Comparison of ENCODE assay signal across 14 cellular contexts in the genomic region with DNA sequence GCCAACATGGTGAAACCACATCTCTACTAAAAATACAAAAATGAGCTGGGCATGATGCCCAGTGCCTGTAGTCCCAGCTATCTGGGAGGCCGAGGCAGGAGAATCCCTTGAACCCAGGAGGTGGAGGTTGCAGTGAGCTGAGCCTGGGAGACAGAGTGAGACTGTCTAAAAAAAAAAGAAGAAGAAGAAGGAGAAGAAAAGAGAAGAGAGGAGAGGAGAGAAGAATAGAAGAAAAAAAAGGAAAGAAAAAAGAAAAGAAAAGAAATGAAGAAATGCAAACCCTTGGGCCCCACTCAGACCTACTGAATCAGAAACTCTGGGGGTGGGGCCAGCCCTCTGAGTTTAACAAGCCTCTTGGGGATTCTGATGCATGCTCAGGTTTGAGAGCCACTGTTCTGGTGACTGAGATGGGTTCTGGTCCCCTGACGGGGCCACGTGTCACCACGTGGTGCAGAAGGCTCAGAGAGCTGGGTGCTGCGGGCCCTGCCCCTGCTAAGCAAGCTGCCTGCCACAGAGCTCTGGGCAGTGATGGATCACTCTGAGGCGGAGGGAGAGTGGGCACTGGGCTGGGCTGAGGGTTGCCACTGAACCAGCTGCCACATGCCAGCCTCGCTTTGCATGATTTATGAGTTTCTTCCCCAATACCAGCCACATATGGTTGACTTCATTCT. TPM values are rescaled to one million over a fixed set of nuclear protein-coding genes. Genes with fewer than 3 reads are reported as not detected.
DNase-seq lines count a peak whose midpoint lies in the region; ATAC-seq and TF ChIP-seq lines count a peak whose summit lies in the region.
"Had no signal": no experiment of that assay in that cellular context is flagged by ENCODE, and none has a peak within 500 bp of the region (broad histone marks: within the 10 kb centered on the region; RNA-seq: fewer than 3 reads in every experiment).

No MANE protein-coding gene starts in this region.

- H3K9me3 Mint-ChIP-seq in activated naive CD4-positive, alpha-beta T cell treated with anti-CD3 and anti-CD28 coated beads for 36 hours = no peaks in the 10 kb centered on the region
- H3K9me3 Mint-ChIP-seq in endothelial cell (ENCODE audit: unreplicated experiment) = no peaks in the 10 kb centered on the region
- H3K9me3 Mint-ChIP-seq: T-helper 1 cell treated with Interleukin-12 subunit alpha and Interleukin-12 subunit beta and Interleukin-4 antibody, amounts not matched to agents 30 μg/mL and 1 μg/mL, for 36 hours had no signal

- no peaks in the 10 kb centered on the region for H3K36me3 ChIP-seq in osteoblast (ENCODE audit: insufficient read depth, low read length)
- no peaks in the 10 kb centered on the region for H3K36me3 ChIP-seq in tibial artery

- ATAC-seq in GM18909 (IDR thresholded peaks at IDR 0.05; ENCODE audit: poor library complexity, unreplicated experiment) = peak; percentile 56
- ATAC-seq in GM18867 (IDR thresholded peaks at IDR 0.05; ENCODE audit: unreplicated experiment) = no peak

- H3K4me1 ChIP-seq in osteoblast (ENCODE audit: insufficient read depth, low read length) (peaks cover 7% of the 10 kb centered on the region), tibial artery (peaks cover 0 to 23% (median 10%) of the 10 kb centered on the region in 4 donors)

- CTCF ChIA-PET in activated naive CD4-positive, alpha-beta T cell treated with anti-CD3 and anti-CD28 coated beads for 36 hours (lab: Charles Lee) = no interaction called here

- no peaks in the 10 kb centered on the region for H4K20me1 ChIP-seq in osteoblast (ENCODE audit: insufficient read depth, low read length)

- no peak overlapping the region for H3K27ac Mint-ChIP-seq in activated naive CD4-positive, alpha-beta T cell treated with anti-CD3 and anti-CD28 coated beads for 36 hours
- H3K27ac Mint-ChIP-seq in endothelial cell (ENCODE audit: unreplicated experiment) = no peak overlapping the region
- H3K27ac Mint-ChIP-seq: T-helper 1 cell treated with Interleukin-12 subunit alpha and Interleukin-12 subunit beta and Interleukin-4 antibody, amounts not matched to agents 30 μg/mL and 1 μg/mL, for 36 hours had no signal

- H3K4me2 ChIP-seq in osteoblast (ENCODE audit: insufficient read depth, low read length) = no peak overlapping the region

- no peak overlapping the region for H3K4me3 Mint-ChIP-seq in activated naive CD4-positive, alpha-beta T cell treated with anti-CD3 and anti-CD28 coated beads for 36 hours
- no peak overlapping the region for H3K4me3 Mint-ChIP-seq in endothelial cell (ENCODE audit: unreplicated experiment)
- H3K4me3 Mint-ChIP-seq: T-helper 1 cell treated with Interleukin-12 subunit alpha and Interleukin-12 subunit beta and Interleukin-4 antibody, amounts not matched to agents 30 μg/mL and 1 μg/mL, for 36 hours had no signal

- peaks cover 18% of the 10 kb centered on the region for H3K4me1 Mint-ChIP-seq in activated naive CD4-positive, alpha-beta T cell treated with anti-CD3 and anti-CD28 coated beads for 36 hours (ENCODE audit: low read depth)
- no peaks in the 10 kb centered on the region for H3K4me1 Mint-ChIP-seq in endothelial cell (ENCODE audit: unreplicated experiment)

- TF ChIP-seq CTCF in osteoblast (IDR thresholded peaks at IDR 0.05; ENCODE audit: extremely low read depth, low read depth, low read length) = no peak
- TF ChIP-seq CTCF in endothelial cell (IDR thresholded peaks at IDR 0.05; ENCODE audit: unreplicated experiment) = no peak
- TF ChIP-seq CTCF in tibial artery (IDR thresholded peaks at IDR 0.05) = no peak

- H3K79me2 ChIP-seq in osteoblast (ENCODE audit: insufficient read depth, low read length) = no peaks in the 10 kb centered on the region

- no peaks in the 10 kb centered on the region for H3K9me3 ChIP-seq in osteoblast (ENCODE audit: low read depth, low read length)
- no peaks in the 10 kb centered on the region for H3K9me3 ChIP-seq in tibial artery

- H3K27ac ChIP-seq in osteoblast (ENCODE audit: low read depth, low read length) (no peak overlapping the region), tibial artery (no peak overlapping the region)
- H3K27ac ChIP-seq: RWPE1 had no signal

- no peak overlapping the region for H3K4me3 ChIP-seq in osteoblast (ENCODE audit: insufficient read depth, low read length)
- H3K4me3 ChIP-seq in tibial artery = no peak overlapping the region

- H3K36me3 Mint-ChIP-seq in activated naive CD4-positive, alpha-beta T cell treated with anti-CD3 and anti-CD28 coated beads for 36 hours (ENCODE audit: low read depth) = no peaks in the 10 kb centered on the region
- H3K36me3 Mint-ChIP-seq in endothelial cell (ENCODE audit: low read depth, unreplicated experiment) = no peaks in the 10 kb centered on the region

- intact Hi-C loops in activated naive CD4-positive, alpha-beta T cell treated with anti-CD3 and anti-CD28 coated beads for 36 hours (cut with micrococcal nuclease) = no loop called here
- intact Hi-C loops in tibial artery (cut with DNase I; ENCODE audit: low total_unique reads) = loop anchor here (5.0 kb wide), 1 partner anchor 118 kb away; no protein-coding TSS in a partner anchor

- peak; percentile 35 for DNase-seq in activated naive CD4-positive, alpha-beta T cell treated with anti-CD3 and anti-CD28 coated beads for 36 hours
- no peak for DNase-seq in activated naive CD4-positive, alpha-beta T cell (lab: John Stamatoyannopoulos, UW)
- peak; percentile 1 for DNase-seq in NCI-H1417 treated with DMSO at 0.1 percent for 48 hours (lab: John Stamatoyannopoulos, UW)
- peak; percentile 30 for DNase-seq in osteoblast (ENCODE audit: insufficient read length, low spot score, missing footprints)
- no peak for DNase-seq in endothelial cell (ENCODE audit: low spot score)
- DNase-seq in tibial artery = no peak
- DNase-seq: activated gamma-delta T cell, cortex of kidney, HCEC 1CT, NCI-H510A had no signal

- no peaks in the 10 kb centered on the region for H3K27me3 Mint-ChIP-seq in activated naive CD4-positive, alpha-beta T cell treated with anti-CD3 and anti-CD28 coated beads for 36 hours (ENCODE audit: low read depth)
- H3K27me3 Mint-ChIP-seq in endothelial cell (ENCODE audit: unreplicated experiment) = peaks cover 5% of the 10 kb centered on the region

- H3K27me3 ChIP-seq in osteoblast (ENCODE audit: insufficient read depth, low read length) (peaks cover 2% of the 10 kb centered on the region), tibial artery (peaks cover 0 to 3% of the 10 kb centered on the region in 2 donors)

- no peak overlapping the region for H2AFZ ChIP-seq in osteoblast (ENCODE audit: low read length)

RNA-seq across cellular contexts. Expression of a gene that starts 37.5 kb away (rescaled TPM):
- 100 to 1,000 TPM; 338 to 348 TPM for total RNA-seq in activated naive CD4-positive, alpha-beta T cell treated with anti-CD3 and anti-CD28 coated beads for 36 hours
- total RNA-seq in osteoblast (71.9 and 75.3 TPM in 2 replicates), endothelial cell (ENCODE audit: unreplicated experiment) (282 TPM)

RNA-seq across cellular contexts. Expression of a gene that starts 37.9 kb away (rescaled TPM):
- 10 to 100 TPM; 53.4 to 54.5 TPM for total RNA-seq in activated naive CD4-positive, alpha-beta T cell treated with anti-CD3 and anti-CD28 coated beads for 36 hours
- total RNA-seq in osteoblast = 131 and 163 TPM in 2 replicates
- 41.2 TPM for total RNA-seq in endothelial cell (ENCODE audit: unreplicated experiment)

Comparison
In these comparisons a context has a peak if more than half of its experiments do, and no peak if none do; other contexts are left out.
1. DNase-seq: peak in activated naive CD4-positive, alpha-beta T cell treated with anti-CD3 and anti-CD28 coated beads for 36 hours (single experiment), NCI-H1417 treated with DMSO at 0.1 percent for 48 hours (single experiment) and osteoblast (single experiment); none in activated naive CD4-positive, alpha-beta T cell (0 of 4), endothelial cell (single experiment) and tibial artery (0 of 2).